In the genomic region with DNA sequence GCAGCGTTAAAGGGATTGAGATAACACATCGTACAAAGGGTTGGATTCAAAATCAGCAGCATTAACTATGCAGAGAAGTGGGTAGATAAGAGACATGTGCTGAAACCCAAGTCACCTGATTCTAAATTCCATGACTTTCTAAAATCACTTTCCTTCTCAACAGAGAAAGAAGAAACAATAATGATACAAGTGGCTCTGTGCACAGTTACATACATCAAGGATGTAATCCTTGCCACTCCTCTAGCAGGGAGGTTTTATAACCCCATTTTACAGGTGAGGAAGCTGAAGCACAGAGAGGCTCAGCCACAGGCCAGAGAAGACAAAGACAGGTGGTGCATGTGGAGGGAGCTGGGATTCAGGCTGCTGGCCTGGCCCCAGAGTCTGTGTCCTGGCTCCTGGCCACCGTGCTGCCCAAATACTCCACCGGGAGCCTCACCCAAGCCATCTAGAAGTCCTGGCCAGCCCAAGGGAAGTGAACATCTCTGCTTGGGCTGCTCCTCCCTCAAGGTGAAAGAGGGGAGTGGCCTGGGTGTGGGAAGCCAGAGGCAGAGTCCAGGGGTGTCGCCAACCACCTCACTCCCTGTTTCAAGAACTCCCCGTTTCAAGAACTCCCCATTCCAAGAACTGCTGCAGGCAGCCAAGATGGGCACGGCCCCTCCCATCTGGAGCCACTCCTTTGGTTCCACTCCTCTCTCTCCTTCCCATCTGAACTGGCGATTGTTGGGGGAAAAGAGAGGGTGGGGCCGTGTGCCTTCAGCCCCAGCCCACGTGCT, we compare ENCODE assay signal across 17 cellular contexts.
A peak's percentile ranks its signal among the peaks of the same experiment; 100 is the strongest.
DNase-seq lines count a peak whose midpoint lies in the region; ATAC-seq and TF ChIP-seq lines count a peak whose summit lies in the region.
"Had no signal": no experiment of that assay in that cellular context is flagged by ENCODE, and none has a peak within 500 bp of the region (broad histone marks: within the 10 kb centered on the region; RNA-seq: fewer than 3 reads in every experiment).

No MANE protein-coding gene starts in this region.

- no peaks in the 10 kb centered on the region for H3K79me2 ChIP-seq in osteoblast (ENCODE audit: insufficient read depth, low read length)

- ATAC-seq in right cardiac atrium (no peak), heart left ventricle (no peak)
- ATAC-seq: CD8-positive, alpha-beta T cell had no signal

- H3K36me3 ChIP-seq in heart left ventricle: no peaks in the 10 kb centered on the region
- no peaks in the 10 kb centered on the region for H3K36me3 ChIP-seq in adipocyte (ENCODE audit: control insufficient read depth, insufficient read depth, low read length, severe bottlenecking)
- H3K36me3 ChIP-seq in osteoblast (ENCODE audit: insufficient read depth, low read length): no peaks in the 10 kb centered on the region
- H3K36me3 ChIP-seq: SJCRH30 had no signal

- H3K9me3 ChIP-seq in right cardiac atrium (ENCODE audit: control insufficient read depth, low read length) (no peaks in the 10 kb centered on the region), heart left ventricle (peaks cover 0 to 15% (median 0%) of the 10 kb centered on the region in 12 donors), adipocyte (ENCODE audit: control insufficient read depth, low read length) (peaks cover 29% of the 10 kb centered on the region), osteoblast (ENCODE audit: low read depth, low read length) (no peaks in the 10 kb centered on the region)
- H3K9me3 ChIP-seq: SJCRH30 had no signal

- H3K4me2 ChIP-seq in osteoblast (ENCODE audit: insufficient read depth, low read length): no peak overlapping the region
- H3K4me2 ChIP-seq: PC-9 had no signal

- 54% methylated on average over 10 of the region's 10 CpGs for WGBS in right cardiac atrium
- 60 to 75% (median 63%) methylated on average over 10 of the region's 10 CpGs for WGBS in heart left ventricle, 4 donors

- intact Hi-C loops in right cardiac atrium (cut with DNase I) (no loop called here), heart left ventricle (cut with DNase I) (no loop called here)

- H3K4me1 ChIP-seq in right cardiac atrium (ENCODE audit: control insufficient read depth, insufficient read depth, low read length): no peaks in the 10 kb centered on the region
- peaks cover 0 to 12% (median 0%) of the 10 kb centered on the region in 12 donors for H3K4me1 ChIP-seq in heart left ventricle
- H3K4me1 ChIP-seq in adipocyte (ENCODE audit: control insufficient read depth, insufficient read depth, low read length): peaks cover 35% of the 10 kb centered on the region
- no peaks in the 10 kb centered on the region for H3K4me1 ChIP-seq in osteoblast (ENCODE audit: insufficient read depth, low read length)

- no peak for TF ChIP-seq CTCF in heart left ventricle (IDR thresholded peaks at IDR 0.05)
- no peak for TF ChIP-seq CTCF in osteoblast (IDR thresholded peaks at IDR 0.05; ENCODE audit: extremely low read depth, low read depth, low read length)

- DNase-seq in right cardiac atrium (peak in 2 of 3 donors; percentile 5 to 23), heart left ventricle (no peak), adipocyte (ENCODE audit: low read depth) (no peak), osteoblast (ENCODE audit: insufficient read length, low spot score, missing footprints) (peak; percentile 73), ecto neural progenitor cell (ENCODE audit: low spot score) (no peak), NCI-H510A treated with DMSO at 0.1 percent for 48 hours (lab: John Stamatoyannopoulos, UW) (no peak), NCI-H82 treated with DMSO at 0.1 percent for 48 hours (lab: John Stamatoyannopoulos, UW; ENCODE audit: unreplicated experiment) (no peak)
- DNase-seq: Calu3; CD8-positive, alpha-beta T cell; DMS79 treated with DMSO at 0.1 percent for 48 hours; MM.1S; NCI-H1092; NCI-H1436 treated with DMSO at 0.1 percent for 48 hours; NCI-H2081 treated with DMSO at 0.1 percent for 48 hours; NCI-H748 treated with DMSO at 0.1 percent for 48 hours; PC-9; SJCRH30 had no signal

- H3K27ac ChIP-seq in right cardiac atrium (ENCODE audit: low read length) (no peak overlapping the region), heart left ventricle (no peak overlapping the region), osteoblast (ENCODE audit: low read depth, low read length) (no peak overlapping the region)
- H3K27ac ChIP-seq: PC-9, SJCRH30 had no signal

- H4K20me1 ChIP-seq in osteoblast (ENCODE audit: insufficient read depth, low read length): no peaks in the 10 kb centered on the region

- no peak overlapping the region for H2AFZ ChIP-seq in osteoblast (ENCODE audit: low read length)
- H2AFZ ChIP-seq: PC-9 had no signal

- H3K27me3 ChIP-seq in right cardiac atrium (ENCODE audit: control insufficient read depth, insufficient read depth) (no peaks in the 10 kb centered on the region), heart left ventricle (no peaks in the 10 kb centered on the region), adipocyte (replicated peaks; ENCODE audit: control insufficient read depth, insufficient read depth, low read length) (peaks cover 33% of the 10 kb centered on the region), osteoblast (ENCODE audit: insufficient read depth, low read length) (peaks cover 25% of the 10 kb centered on the region)

- H3K9ac ChIP-seq in adipocyte (ENCODE audit: low read length): no peak overlapping the region

- H3K4me3 ChIP-seq in right cardiac atrium (ENCODE audit: low read length): no peak overlapping the region
- no peak overlapping the region for H3K4me3 ChIP-seq in heart left ventricle
- H3K4me3 ChIP-seq in adipocyte (ENCODE audit: low read length): peak overlapping the region; percentile 59
- no peak overlapping the region for H3K4me3 ChIP-seq in osteoblast (ENCODE audit: insufficient read depth, low read length)
- H3K4me3 ChIP-seq: PC-9, SJCRH30 had no signal

- no peak for TF ChIP-seq POLR2A in heart left ventricle (IDR thresholded peaks at IDR 0.05)

Comparison
In these comparisons a context has a peak if more than half of its experiments do, and no peak if none do; other contexts are left out.
1. DNase-seq: peak in right cardiac atrium (2 of 3) and osteoblast (single experiment); none in heart left ventricle (0 of 5), adipocyte (single experiment), ecto neural progenitor cell (single experiment), NCI-H510A treated with DMSO at 0.1 percent for 48 hours (single experiment) and NCI-H82 treated with DMSO at 0.1 percent for 48 hours (single experiment).